ENCODE assay signal across 20 cellular contexts in genomic region chr7:129351320-129351719, GRCh38.
DNase-seq lines count a peak whose midpoint lies in the region; ATAC-seq, FAIRE-seq and TF ChIP-seq lines count a peak whose summit lies in the region.
"Had no signal": no experiment of that assay in that cellular context is flagged by ENCODE, and none has a peak within 500 bp of the region (broad histone marks: within the 10 kb centered on the region; RNA-seq: fewer than 3 reads in every experiment).

No MANE protein-coding gene starts in this region.

- H3K4me1 Mint-ChIP-seq in stimulated activated naive CD8-positive, alpha-beta T cell treated with anti-CD3 and anti-CD28 coated beads, Interleukin-15, Interleukin-2, amounts not matched to agents 100 ng/mL and 50 ng/mL, for 24 hours (ENCODE audit: low read depth), result peaks cover 8% of the 10 kb centered on the region
- no peaks in the 10 kb centered on the region for H3K4me1 Mint-ChIP-seq in activated T-helper 17 cell treated with anti-CD3 and anti-CD28 coated beads, Interleukin-2, amount 50 U/mL, for 72 hours
- H3K4me1 Mint-ChIP-seq in activated T-cell treated with anti-CD3 and anti-CD28 coated beads, Interleukin-2, amount 50 U/mL, for 24 hours (ENCODE audit: low read depth), result peaks cover 4% of the 10 kb centered on the region
- H3K4me1 Mint-ChIP-seq in type B pancreatic cell (ENCODE audit: unreplicated experiment), result no peaks in the 10 kb centered on the region
- H3K4me1 Mint-ChIP-seq: activated naive CD4-positive, alpha-beta T cell treated with anti-CD3 and anti-CD28 coated beads, Interleukin-2, amount 10 ng/mL, durations not matched to agents 7 days and 5 days had no signal

- no peaks in the 10 kb centered on the region for H3K4me1 ChIP-seq in H1 (replicated peaks in 1 of 4; ENCODE audit: control insufficient read depth in 3 of 4, insufficient read depth in 4 of 4, low read length in 3 of 4)
- H3K4me1 ChIP-seq: left ventricle myocardium inferior had no signal

- DNase-seq in stimulated activated naive CD8-positive, alpha-beta T cell treated with anti-CD3 and anti-CD28 coated beads, Interleukin-15, Interleukin-2, amounts not matched to agents 100 U/mL and 50 U/mL, for 24 hours, result no peak
- no peak for DNase-seq in H1 (ENCODE audit: low read depth in 1 of 2, low spot score in 2 of 2)
- no peak for DNase-seq in activated T-cell treated with anti-CD3 and anti-CD28 coated beads, Interleukin-2, amount 50 U/mL, for 24 hours
- DNase-seq in stimulated activated naive CD4-positive, alpha-beta T cell treated with Interleukin-2 at 50 U/mL for 16 hours (lab: John Stamatoyannopoulos, UW), result no peak
- DNase-seq in type B pancreatic cell (ENCODE audit: extremely low spot score, unreplicated experiment), result no peak
- DNase-seq: activated CD4-positive, alpha-beta T cell treated with anti-CD3 and anti-CD28 coated beads, Interleukin-2, amount 50 U/mL, for 4 hours; activated naive CD4-positive, alpha-beta T cell treated with anti-CD3 and anti-CD28 coated beads, Interleukin-2, amount 10 ng/mL, durations not matched to agents 7 days and 5 days; activated T-cell treated with anti-CD3 and anti-CD28 coated beads for 4 hours; CD4-positive, CD25-positive, alpha-beta regulatory T cell; effector CD4-positive, alpha-beta T cell; glutamatergic neuron; left ventricle myocardium inferior; NCI-H1417 treated with DMSO at 0.1 percent for 48 hours; NCI-H526 treated with DMSO at 0.1 percent for 48 hours; SHP77 had no signal

- TF ChIP-seq RAD21 in H1 (IDR thresholded peaks at IDR 0.05 in 1 of 2, conservative IDR thresholded peaks at IDR 0.05 in 1 of 2; ENCODE audit: low read depth in 2 of 2, low read length in 2 of 2), result no peak

- H3K4me3 ChIP-seq in H1 (ENCODE audit: extremely low read depth in 1 of 4, insufficient read depth in 2 of 4, low read depth in 3 of 4, low read length in 4 of 4), result no peak overlapping the region
- H3K4me3 ChIP-seq: left ventricle myocardium inferior had no signal

- no peak overlapping the region for H4K91ac ChIP-seq in H1 (replicated peaks; ENCODE audit: insufficient read length, low read length)

- no peak overlapping the region for H3K9ac ChIP-seq in H1 (replicated peaks in 1 of 4; ENCODE audit: extremely low read depth in 1 of 4, low read depth in 3 of 4, low read length in 3 of 4)

- CTCF ChIA-PET in H1 (lab: Charles Lee; ENCODE audit: partially characterized antibody), result interaction anchor here (0.5 to 1.6 kb wide), 2 partner anchors 8 to 123 kb away, joined by 3 to 6 read pairs; no protein-coding TSS in a partner anchor

- FAIRE-seq in H1 (lab: Jason Lieb, UNC), result no peak
- FAIRE-seq: GM18507 had no signal

- POLR2A ChIA-PET in H1 (lab: Charles Lee; ENCODE audit: partially characterized antibody), result no interaction called here

- H3K36me3 ChIP-seq in H1 (ENCODE audit: control insufficient read depth in 2 of 4, insufficient read depth in 4 of 4, low read length in 3 of 4), result no peaks in the 10 kb centered on the region
- H3K36me3 ChIP-seq: left ventricle myocardium inferior had no signal

- no peaks in the 10 kb centered on the region for H3K79me2 ChIP-seq in H1 (ENCODE audit: control insufficient read depth in 1 of 2, insufficient read depth in 2 of 2, low read length in 2 of 2)

- no peak overlapping the region for H2BK12ac ChIP-seq in H1 (ENCODE audit: low read depth, low read length)

- H3K14ac ChIP-seq in H1 (ENCODE audit: insufficient read length), result no peak overlapping the region

- no peaks in the 10 kb centered on the region for H3K79me1 ChIP-seq in H1 (ENCODE audit: low read depth, low read length)

- no peak overlapping the region for H2BK120ac ChIP-seq in H1 (replicated peaks; ENCODE audit: low read depth, low read length)

- no peak for ATAC-seq in stimulated activated naive CD8-positive, alpha-beta T cell treated with anti-CD3 and anti-CD28 coated beads, Interleukin-15, Interleukin-2, amounts not matched to agents 100 U/mL and 50 U/mL, for 24 hours
- peak; percentile 59 for ATAC-seq in activated T-helper 17 cell treated with anti-CD3 and anti-CD28 coated beads, Interleukin-2, amount 50 U/mL, for 72 hours (replicated peaks)
- ATAC-seq in HG02763 (IDR thresholded peaks at IDR 0.05; ENCODE audit: unreplicated experiment), result no peak

- WGBS in H1 (ENCODE audit: extremely low coverage in 1 of 2, insufficient coverage in 1 of 2, insufficient read length in 1 of 2, insufficient replicate concordance in 2 of 2, low coverage in 1 of 2, low lambda C conversion rate in 2 of 2, missing lambda C conversion rate in 1 of 2), 2 experiments, result 78% methylated on average over 3 of the region's 3 CpGs; no CpG with 5 or more reads in 1 of the 2 experiments

- H2BK20ac ChIP-seq in H1 (ENCODE audit: low read length), result no peak overlapping the region

- no peak overlapping the region for H3K23ac ChIP-seq in H1 (ENCODE audit: insufficient read length)

- no peak overlapping the region for H3K4me3 Mint-ChIP-seq in stimulated activated naive CD8-positive, alpha-beta T cell treated with anti-CD3 and anti-CD28 coated beads, Interleukin-15, Interleukin-2, amounts not matched to agents 100 ng/mL and 50 ng/mL, for 24 hours
- no peak overlapping the region for H3K4me3 Mint-ChIP-seq in activated T-helper 17 cell treated with anti-CD3 and anti-CD28 coated beads, Interleukin-2, amount 50 U/mL, for 72 hours
- no peak overlapping the region for H3K4me3 Mint-ChIP-seq in activated T-cell treated with anti-CD3 and anti-CD28 coated beads, Interleukin-2, amount 50 U/mL, for 24 hours
- no peak overlapping the region for H3K4me3 Mint-ChIP-seq in type B pancreatic cell
- H3K4me3 Mint-ChIP-seq: activated naive CD4-positive, alpha-beta T cell treated with anti-CD3 and anti-CD28 coated beads, Interleukin-2, amount 10 ng/mL, durations not matched to agents 7 days and 5 days; CD4-positive, CD25-positive, alpha-beta regulatory T cell had no signal

- H3K56ac ChIP-seq in H1 (replicated peaks; ENCODE audit: insufficient read length, low read depth, low read length), result no peak overlapping the region

- peaks cover 0 to 1% of the 10 kb centered on the region in 2 experiments for H4K20me1 ChIP-seq in H1 (replicated peaks in 1 of 2; ENCODE audit: control insufficient read depth in 1 of 2, insufficient read depth in 2 of 2, low read length in 2 of 2)

- TF ChIP-seq CTCF in H1 (IDR thresholded peaks at IDR 0.05; ENCODE audit: control extremely low read depth in 1 of 3, insufficient read depth in 1 of 3, low read depth in 1 of 3, low read length in 3 of 3), result no peak
- TF ChIP-seq CTCF in type B pancreatic cell (conservative IDR thresholded peaks at IDR 0.05), result no peak

- no peak overlapping the region for H4K8ac ChIP-seq in H1 (ENCODE audit: extremely low read depth, insufficient read depth, low read length)

- no peaks in the 10 kb centered on the region for H3K36me3 Mint-ChIP-seq in stimulated activated naive CD8-positive, alpha-beta T cell treated with anti-CD3 and anti-CD28 coated beads, Interleukin-15, Interleukin-2, amounts not matched to agents 100 ng/mL and 50 ng/mL, for 24 hours (ENCODE audit: low read depth)
- no peaks in the 10 kb centered on the region for H3K36me3 Mint-ChIP-seq in activated T-helper 17 cell treated with anti-CD3 and anti-CD28 coated beads, Interleukin-2, amount 50 U/mL, for 72 hours (ENCODE audit: low read depth)
- no peaks in the 10 kb centered on the region for H3K36me3 Mint-ChIP-seq in activated T-cell treated with anti-CD3 and anti-CD28 coated beads, Interleukin-2, amount 50 U/mL, for 24 hours (ENCODE audit: low read depth)
- no peaks in the 10 kb centered on the region for H3K36me3 Mint-ChIP-seq in type B pancreatic cell
- H3K36me3 Mint-ChIP-seq: activated naive CD4-positive, alpha-beta T cell treated with anti-CD3 and anti-CD28 coated beads, Interleukin-2, amount 10 ng/mL, durations not matched to agents 7 days and 5 days; CD4-positive, CD25-positive, alpha-beta regulatory T cell had no signal

- H3K27ac ChIP-seq in H1 (ENCODE audit: low read depth, low read length), result no peak overlapping the region
- H3K27ac ChIP-seq: left ventricle myocardium inferior, VCaP had no signal

- H2AFZ ChIP-seq in H1 (ENCODE audit: low read length), result no peak overlapping the region

- no peaks in the 10 kb centered on the region for H3K27me3 Mint-ChIP-seq in stimulated activated naive CD8-positive, alpha-beta T cell treated with anti-CD3 and anti-CD28 coated beads, Interleukin-15, Interleukin-2, amounts not matched to agents 100 ng/mL and 50 ng/mL, for 24 hours
- no peaks in the 10 kb centered on the region for H3K27me3 Mint-ChIP-seq in activated T-helper 17 cell treated with anti-CD3 and anti-CD28 coated beads, Interleukin-2, amount 50 U/mL, for 72 hours
- no peaks in the 10 kb centered on the region for H3K27me3 Mint-ChIP-seq in activated T-cell treated with anti-CD3 and anti-CD28 coated beads, Interleukin-2, amount 50 U/mL, for 24 hours
- no peaks in the 10 kb centered on the region for H3K27me3 Mint-ChIP-seq in type B pancreatic cell
- H3K27me3 Mint-ChIP-seq: activated naive CD4-positive, alpha-beta T cell treated with anti-CD3 and anti-CD28 coated beads, Interleukin-2, amount 10 ng/mL, durations not matched to agents 7 days and 5 days; CD4-positive, CD25-positive, alpha-beta regulatory T cell had no signal

- no peak overlapping the region for H2AK5ac ChIP-seq in H1 (ENCODE audit: low read depth, low read length)

- no peaks in the 10 kb centered on the region for H3K27me3 ChIP-seq in H1 (replicated peaks in 1 of 4; ENCODE audit: control insufficient read depth in 3 of 4, extremely low read depth in 1 of 4, insufficient read depth in 3 of 4, low read length in 3 of 4)

- no peak for TF ChIP-seq POLR2A in H1 (IDR thresholded peaks at IDR 0.05; ENCODE audit: control extremely low read depth in 1 of 2, low read depth in 2 of 2, low read length in 2 of 2)

- no peak overlapping the region for H2BK15ac ChIP-seq in H1 (ENCODE audit: low read length)

- H3K9me3 ChIP-seq in H1 (ENCODE audit: insufficient read depth in 2 of 2, low read depth in 1 of 2, low read length in 1 of 2), result no peaks in the 10 kb centered on the region
- H3K9me3 ChIP-seq: left ventricle myocardium inferior had no signal

- no peak overlapping the region for H4K5ac ChIP-seq in H1 (ENCODE audit: insufficient read length, low read depth, low read length)

- H3K23me2 ChIP-seq in H1 (ENCODE audit: low read depth, low read length), result 0 out of 2 replicates have a peak, but pooled peaks cover 2% of the 10 kb centered on the region

- TF ChIP-seq EP300 in H1 (IDR thresholded peaks at IDR 0.05; ENCODE audit: borderline replicate concordance in 1 of 2, low read depth in 2 of 2, low read length in 2 of 2), result no peak

- no peak overlapping the region for H3K18ac ChIP-seq in H1 (ENCODE audit: extremely low read depth, low read length)

- H2BK5ac ChIP-seq in H1 (ENCODE audit: low read depth, low read length), result no peak overlapping the region

- H3K27ac Mint-ChIP-seq in stimulated activated naive CD8-positive, alpha-beta T cell treated with anti-CD3 and anti-CD28 coated beads, Interleukin-15, Interleukin-2, amounts not matched to agents 100 ng/mL and 50 ng/mL, for 24 hours, result peak overlapping the region; percentile 4
- H3K27ac Mint-ChIP-seq in activated T-helper 17 cell treated with anti-CD3 and anti-CD28 coated beads, Interleukin-2, amount 50 U/mL, for 72 hours, result no peak overlapping the region
- H3K27ac Mint-ChIP-seq in activated T-cell treated with anti-CD3 and anti-CD28 coated beads, Interleukin-2, amount 50 U/mL, for 24 hours, result no peak overlapping the region
- no peak overlapping the region for H3K27ac Mint-ChIP-seq in type B pancreatic cell
- H3K27ac Mint-ChIP-seq: activated naive CD4-positive, alpha-beta T cell treated with anti-CD3 and anti-CD28 coated beads, Interleukin-2, amount 10 ng/mL, durations not matched to agents 7 days and 5 days; CD4-positive, CD25-positive, alpha-beta regulatory T cell had no signal

- no peak overlapping the region for H3K4ac ChIP-seq in H1 (replicated peaks; ENCODE audit: insufficient read length, low read depth, low read length)

- H3K9me3 Mint-ChIP-seq in stimulated activated naive CD8-positive, alpha-beta T cell treated with anti-CD3 and anti-CD28 coated beads, Interleukin-15, Interleukin-2, amounts not matched to agents 100 ng/mL and 50 ng/mL, for 24 hours, result no peaks in the 10 kb centered on the region
- no peaks in the 10 kb centered on the region for H3K9me3 Mint-ChIP-seq in activated T-helper 17 cell treated with anti-CD3 and anti-CD28 coated beads, Interleukin-2, amount 50 U/mL, for 72 hours
- no peaks in the 10 kb centered on the region for H3K9me3 Mint-ChIP-seq in activated T-cell treated with anti-CD3 and anti-CD28 coated beads, Interleukin-2, amount 50 U/mL, for 24 hours
- H3K9me3 Mint-ChIP-seq in type B pancreatic cell, result no peaks in the 10 kb centered on the region
- H3K9me3 Mint-ChIP-seq: activated naive CD4-positive, alpha-beta T cell treated with anti-CD3 and anti-CD28 coated beads, Interleukin-2, amount 10 ng/mL, durations not matched to agents 7 days and 5 days; CD4-positive, CD25-positive, alpha-beta regulatory T cell had no signal

- H3K4me2 ChIP-seq in H1 (ENCODE audit: insufficient read depth in 1 of 2, low read depth in 2 of 2, low read length in 2 of 2), result no peak overlapping the region
